ENCODE assay signal across 21 cellular contexts in genomic region chr21:28548291-28548690, GRCh38.
DNase-seq lines count a peak whose midpoint lies in the region; ATAC-seq and TF ChIP-seq lines count a peak whose summit lies in the region.
"Had no signal": no experiment of that assay in that cellular context is flagged by ENCODE, and none has a peak within 500 bp of the region (broad histone marks: within the 10 kb centered on the region; RNA-seq: fewer than 3 reads in every experiment).

No MANE protein-coding gene starts in this region.

- H3K4me3 Mint-ChIP-seq in WTC11: no peak overlapping the region
- H3K4me3 Mint-ChIP-seq: CD14-positive monocyte; CD8-positive, alpha-beta memory T cell had no signal

- POLR2A ChIA-PET in WTC11 (lab: Charles Lee): no interaction called here

- intact Hi-C loops in upper lobe of right lung (cut with DNase I): no loop called here

- TF ChIP-seq CTCF in upper lobe of right lung (IDR thresholded peaks at IDR 0.05) (no peak), WTC11 (IDR thresholded peaks at IDR 0.05) (no peak)

- no peaks in the 10 kb centered on the region for H3K27me3 Mint-ChIP-seq in WTC11 (ENCODE audit: low read depth)
- H3K27me3 Mint-ChIP-seq: CD8-positive, alpha-beta memory T cell had no signal

- ATAC-seq in upper lobe of right lung: no peak
- no peak for ATAC-seq in HG03175 (IDR thresholded peaks at IDR 0.05; ENCODE audit: unreplicated experiment)
- no peak for ATAC-seq in WTC11
- ATAC-seq: A549, HepG2, K562 had no signal

- H3K9me3 ChIP-seq in adipocyte (ENCODE audit: control insufficient read depth, low read length) (no peaks in the 10 kb centered on the region), upper lobe of right lung (no peaks in the 10 kb centered on the region)
- H3K9me3 ChIP-seq: A549, Peyer's patch had no signal

- peak overlapping the region; percentile 19 for H3K9ac ChIP-seq in adipocyte (ENCODE audit: low read length)

- H3K36me3 ChIP-seq in adipocyte (ENCODE audit: control insufficient read depth, insufficient read depth, low read length, severe bottlenecking): no peaks in the 10 kb centered on the region
- no peaks in the 10 kb centered on the region for H3K36me3 ChIP-seq in upper lobe of right lung
- H3K36me3 ChIP-seq: Peyer's patch had no signal

- DNase-seq in EH (ENCODE audit: low read depth): peak; percentile 79
- DNase-seq in adipocyte (ENCODE audit: low read depth): no peak
- DNase-seq in fibroblast of peridontal ligament (ENCODE audit: extremely low read depth): peak; percentile 84
- DNase-seq in upper lobe of right lung: no peak
- no peak for DNase-seq in NCI-H82 (lab: John Stamatoyannopoulos, UW)
- no peak for DNase-seq in WTC11 (ENCODE audit: low spot score)
- DNase-seq: CD8-positive, alpha-beta memory T cell; DMS 273 treated with DMSO at 0.1 percent for 48 hours; DMS79 treated with DMSO at 0.1 percent for 48 hours; NCI-H2029 treated with DMSO at 0.1 percent for 48 hours; NCI-H446 treated with DMSO at 0.1 percent for 48 hours; NCI-H526; OCI-M1; Peyer's patch; SIG-M5 had no signal

- H3K36me3 Mint-ChIP-seq in WTC11: no peaks in the 10 kb centered on the region
- H3K36me3 Mint-ChIP-seq: CD14-positive monocyte had no signal

- H3K4me1 ChIP-seq in adipocyte (ENCODE audit: control insufficient read depth, insufficient read depth, low read length) (peaks cover 50% of the 10 kb centered on the region), upper lobe of right lung (no peaks in the 10 kb centered on the region)
- H3K4me1 ChIP-seq: A549, Peyer's patch had no signal

- CTCF ChIA-PET in WTC11 (lab: Charles Lee): no interaction called here

- H3K27me3 ChIP-seq in adipocyte (replicated peaks; ENCODE audit: control insufficient read depth, insufficient read depth, low read length) (no peaks in the 10 kb centered on the region), upper lobe of right lung (no peaks in the 10 kb centered on the region)
- H3K27me3 ChIP-seq: Peyer's patch had no signal

- H3K27ac ChIP-seq in upper lobe of right lung: no peak overlapping the region
- H3K27ac ChIP-seq: A549, Peyer's patch, SK-N-MC had no signal

- no peaks in the 10 kb centered on the region for H3K4me1 Mint-ChIP-seq in WTC11
- H3K4me1 Mint-ChIP-seq: CD14-positive monocyte; CD8-positive, alpha-beta memory T cell had no signal

- H3K4me3 ChIP-seq in adipocyte (ENCODE audit: low read length): no peak overlapping the region
- no peak overlapping the region for H3K4me3 ChIP-seq in upper lobe of right lung
- H3K4me3 ChIP-seq: A549, K562, Peyer's patch, SK-N-MC had no signal

- peaks cover 15% of the 10 kb centered on the region for H3K9me3 Mint-ChIP-seq in WTC11
- H3K9me3 Mint-ChIP-seq: CD8-positive, alpha-beta memory T cell had no signal

- no peak overlapping the region for H3K27ac Mint-ChIP-seq in WTC11
- H3K27ac Mint-ChIP-seq: CD14-positive monocyte; CD8-positive, alpha-beta memory T cell had no signal

TF ChIP-seq in WTC11, 78 proteins besides CTCF, POLR2A, EP300 and RAD21:
- no peak for TF ChIP-seq TEAD4 (CRISPR knock-in tag; IDR thresholded peaks at IDR 0.05)
- no peak for TF ChIP-seq ZNF263 (CRISPR knock-in tag; IDR thresholded peaks at IDR 0.05; ENCODE audit: low read depth)
- TF ChIP-seq ZBTB43 (CRISPR knock-in tag; IDR thresholded peaks at IDR 0.05): no peak
- TF ChIP-seq ZNF671 (CRISPR knock-in tag; IDR thresholded peaks at IDR 0.05): no peak
- no peak for TF ChIP-seq NFYB (CRISPR knock-in tag; conservative IDR thresholded peaks at IDR 0.05; ENCODE audit: low read depth)
- TF ChIP-seq STAT6 (CRISPR knock-in tag; conservative IDR thresholded peaks at IDR 0.05; ENCODE audit: low read depth): no peak
- TF ChIP-seq JAZF1 (CRISPR knock-in tag; IDR thresholded peaks at IDR 0.05): no peak
- no peak for TF ChIP-seq ZNF121 (CRISPR knock-in tag; IDR thresholded peaks at IDR 0.05)
TF ChIP-seq in WTC11: peak in this region for 0.

Comparison
In these comparisons a context has a peak if more than half of its experiments do, and no peak if none do; other contexts are left out.
1. DNase-seq: peak in EH (single experiment) and fibroblast of peridontal ligament (single experiment); none in adipocyte (single experiment), upper lobe of right lung (single experiment), NCI-H82 (single experiment) and WTC11 (single experiment).